2 cellular contexts compared by ENCODE assay signal in genomic region chr6:143513410-143513809, GRCh38.
A peak's percentile ranks its signal among the peaks of the same experiment; 100 is the strongest.
TF ChIP-seq lines count a peak whose summit lies in the region.

No MANE protein-coding gene starts in this region.

TF ChIP-seq in IMR-90, 13 proteins besides CTCF, POLR2A, EP300 and RAD21:
- no peak for TF ChIP-seq NFE2L2 (IDR thresholded peaks at IDR 0.05; ENCODE audit: low read depth, low read length)
- no peak for TF ChIP-seq RFX5 (IDR thresholded peaks at IDR 0.05; ENCODE audit: low read depth, low read length)
- TF ChIP-seq CEBPB (IDR thresholded peaks at IDR 0.05; ENCODE audit: low read depth, low read length): no peak
- TF ChIP-seq, protein P1, sequence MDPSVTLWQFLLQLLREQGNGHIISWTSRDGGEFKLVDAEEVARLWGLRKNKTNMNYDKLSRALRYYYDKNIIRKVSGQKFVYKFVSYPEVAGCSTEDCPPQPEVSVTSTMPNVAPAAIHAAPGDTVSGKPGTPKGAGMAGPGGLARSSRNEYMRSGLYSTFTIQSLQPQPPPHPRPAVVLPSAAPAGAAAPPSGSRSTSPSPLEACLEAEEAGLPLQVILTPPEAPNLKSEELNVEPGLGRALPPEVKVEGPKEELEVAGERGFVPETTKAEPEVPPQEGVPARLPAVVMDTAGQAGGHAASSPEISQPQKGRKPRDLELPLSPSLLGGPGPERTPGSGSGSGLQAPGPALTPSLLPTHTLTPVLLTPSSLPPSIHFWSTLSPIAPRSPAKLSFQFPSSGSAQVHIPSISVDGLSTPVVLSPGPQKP (IDR thresholded peaks at IDR 0.05; ENCODE audit: borderline replicate concordance, low read depth, low read length): no peak
- TF ChIP-seq MAZ (IDR thresholded peaks at IDR 0.05; ENCODE audit: borderline replicate concordance, low read depth, low read length): no peak
- TF ChIP-seq SMC3 (IDR thresholded peaks at IDR 0.05; ENCODE audit: low read depth, low read length): no peak

TF ChIP-seq in H1, 55 proteins besides CTCF, POLR2A, EP300 and RAD21:
- TF ChIP-seq SIX5 (IDR thresholded peaks at IDR 0.05; ENCODE audit: low read depth, low read length) (no peak), CREB1 (IDR thresholded peaks at IDR 0.05) (peak; percentile 52; the same call in 1 of the 2 replicates), TAF7 (optimal IDR thresholded peaks at IDR 0.05; ENCODE audit: borderline replicate concordance, low read depth, low read length) (peak; percentile 29), KDM1A (IDR thresholded peaks at IDR 0.05; ENCODE audit: borderline replicate concordance, low read length) (no peak), YY1 (IDR thresholded peaks at IDR 0.05; ENCODE audit: low read depth, low read length) (peak; percentile 68), TCF12 (IDR thresholded peaks at IDR 0.05; ENCODE audit: low read depth, low read length) (peak; percentile 79; the same call in 1 of the 2 replicates), CHD2 (IDR thresholded peaks at IDR 0.05; ENCODE audit: low read length) (0 out of 2 replicates have a peak, but pooled peaks have one; percentile 40), HDAC2 (IDR thresholded peaks at IDR 0.05; ENCODE audit: borderline replicate concordance in 1 of 2, low read depth in 2 of 2, low read length in 2 of 2) (no peak)
TF ChIP-seq in H1: peak in this region for 5.
